27 cellular contexts compared by ENCODE assay signal in the genomic region with DNA sequence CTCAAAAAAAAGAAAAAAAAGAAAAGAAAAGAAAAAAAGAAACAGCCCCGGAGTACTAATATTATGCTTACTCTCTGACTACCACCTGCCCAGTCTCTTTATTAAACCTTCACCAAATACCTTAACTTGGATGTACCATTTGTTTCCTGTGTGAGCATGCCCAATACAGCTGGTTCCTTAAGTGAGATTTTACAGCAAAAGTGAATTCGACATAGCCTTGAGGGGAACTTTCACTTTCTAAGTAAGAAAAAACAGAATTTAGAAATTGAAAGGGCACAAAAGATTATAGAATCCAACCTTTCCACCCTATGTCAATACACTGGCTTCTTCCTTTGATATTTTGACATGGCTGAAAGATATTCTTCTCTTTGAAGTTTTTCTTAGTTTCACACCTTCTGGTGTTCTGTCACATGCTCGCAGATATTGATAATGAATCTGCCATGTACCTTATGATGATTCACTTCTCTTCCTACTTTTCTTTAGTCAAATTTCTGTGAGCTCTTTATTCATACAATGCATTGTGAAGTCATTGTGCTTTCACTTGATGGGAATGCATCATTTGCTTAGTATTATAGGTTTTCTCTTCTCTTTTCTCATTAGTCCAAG. TPM values are rescaled to one million over a fixed set of nuclear protein-coding genes. Genes with fewer than 3 reads are reported as not detected.
DNase-seq lines count a peak whose midpoint lies in the region; ATAC-seq and TF ChIP-seq lines count a peak whose summit lies in the region.
"Had no signal": no experiment of that assay in that cellular context is flagged by ENCODE, and none has a peak within 500 bp of the region (broad histone marks: within the 10 kb centered on the region; RNA-seq: fewer than 3 reads in every experiment).

No MANE protein-coding gene starts in this region.

- TF ChIP-seq CTCF in osteoblast (IDR thresholded peaks at IDR 0.05; ENCODE audit: extremely low read depth, low read depth, low read length) (no peak), psoas muscle (IDR thresholded peaks at IDR 0.05) (no peak)

- no peak overlapping the region for H3K4me3 ChIP-seq in osteoblast (ENCODE audit: insufficient read depth, low read length)
- H3K4me3 ChIP-seq in psoas muscle = no peak overlapping the region
- H3K4me3 ChIP-seq: BLaER1 treated with 17β-estradiol and CSF1 and Interleukin-3, amounts not matched to agents 10 nM and 100 nM; esophagus muscularis mucosa; pancreas; stomach; tibial artery had no signal

- H3K27me3 ChIP-seq in osteoblast (ENCODE audit: insufficient read depth, low read length) (peaks cover 4% of the 10 kb centered on the region), psoas muscle (ENCODE audit: insufficient read depth in 3 of 3, low read length in 2 of 3) (no peaks in the 10 kb centered on the region)
- H3K27me3 ChIP-seq: BLaER1 treated with 17β-estradiol and CSF1 and Interleukin-3, amounts not matched to agents 10 nM and 100 nM; esophagus muscularis mucosa; pancreas; tibial artery had no signal

- no peak overlapping the region for H3K27ac ChIP-seq in osteoblast (ENCODE audit: low read depth, low read length)
- no peak overlapping the region for H3K27ac ChIP-seq in psoas muscle
- H3K27ac ChIP-seq: BLaER1 treated with 17β-estradiol and CSF1 and Interleukin-3, amounts not matched to agents 10 nM and 100 nM; stomach; tibial artery had no signal

- 75 to 85% (median 76%) methylated on average over 3 of the region's 3 CpGs for WGBS in psoas muscle, 3 donors

- H3K36me3 Mint-ChIP-seq in activated T-cell treated with anti-CD3 and anti-CD28 coated beads, Interleukin-2, amount 50 U/mL, for 4 hours (ENCODE audit: insufficient read depth) = no peaks in the 10 kb centered on the region
- no peaks in the 10 kb centered on the region for H3K36me3 Mint-ChIP-seq in activated naive CD8-positive, alpha-beta T cell treated with anti-CD3 and anti-CD28 coated beads, Interleukin-2, amount 50 U/mL, for 24 hours (ENCODE audit: low read depth)

- no peak overlapping the region for H2AFZ ChIP-seq in osteoblast (ENCODE audit: low read length)

- peak; percentile 81 to 94 for ATAC-seq in activated T-cell treated with anti-CD3 and anti-CD28 coated beads, Interleukin-2, amount 50 U/mL, for 4 hours
- ATAC-seq in GM18867 (IDR thresholded peaks at IDR 0.05; ENCODE audit: unreplicated experiment) = peak; percentile 56
- ATAC-seq in activated naive CD8-positive, alpha-beta T cell treated with anti-CD3 and anti-CD28 coated beads, Interleukin-2, amount 50 U/mL, for 24 hours = peak; percentile 72
- no peak for ATAC-seq in psoas muscle
- ATAC-seq: pancreas, PC-3, right cardiac atrium had no signal

- H3K9me3 ChIP-seq in osteoblast (ENCODE audit: low read depth, low read length) (no peaks in the 10 kb centered on the region), psoas muscle (no peaks in the 10 kb centered on the region)
- H3K9me3 ChIP-seq: esophagus muscularis mucosa, pancreas, stomach, tibial artery had no signal

- no peak for DNase-seq in activated T-cell treated with anti-CD3 and anti-CD28 coated beads, Interleukin-2, amount 50 U/mL, for 4 hours
- no peak for DNase-seq in activated T-cell treated with anti-CD3 and anti-CD28 coated beads, Interleukin-2, amount 50 U/mL, for 1 hour
- DNase-seq in activated naive CD8-positive, alpha-beta T cell treated with anti-CD3 and anti-CD28 coated beads, Interleukin-2, amount 50 U/mL, for 24 hours = no peak
- DNase-seq in osteoblast (ENCODE audit: insufficient read length, low spot score, missing footprints) (no peak), NCI-H345 treated with DMSO at 0.1 percent for 48 hours (lab: John Stamatoyannopoulos, UW; ENCODE audit: unreplicated experiment) (no peak), DMS53 (lab: John Stamatoyannopoulos, UW) (no peak), psoas muscle (no peak)
- DNase-seq: amygdala; cortex of kidney; endodermal cell; HCEC 1CT; islet precursor cell; NCI-H1417; nephron progenitor cell; pancreas; PC-3; right cardiac atrium; Right ventricle myocardium superior; stimulated activated CD4-positive, alpha-beta T cell treated with anti-CD3 and anti-CD28 coated beads, Interleukin-4, amount 100 ng/mL, for 24 hours; stomach; T1000; tibial artery had no signal

- peaks cover 17% of the 10 kb centered on the region for H3K27me3 Mint-ChIP-seq in activated T-cell treated with anti-CD3 and anti-CD28 coated beads, Interleukin-2, amount 50 U/mL, for 4 hours (ENCODE audit: low read depth)
- peaks cover 22% of the 10 kb centered on the region for H3K27me3 Mint-ChIP-seq in activated naive CD8-positive, alpha-beta T cell treated with anti-CD3 and anti-CD28 coated beads, Interleukin-2, amount 50 U/mL, for 24 hours

- H3K36me3 ChIP-seq in osteoblast (ENCODE audit: insufficient read depth, low read length) (no peaks in the 10 kb centered on the region), psoas muscle (ENCODE audit: insufficient read depth in 1 of 2, low read depth in 1 of 2) (no peaks in the 10 kb centered on the region)
- H3K36me3 ChIP-seq: BLaER1 treated with 17β-estradiol and CSF1 and Interleukin-3, amounts not matched to agents 10 nM and 100 nM; esophagus muscularis mucosa; pancreas; stomach; tibial artery had no signal

- H3K9me3 Mint-ChIP-seq in activated T-cell treated with anti-CD3 and anti-CD28 coated beads, Interleukin-2, amount 50 U/mL, for 4 hours = peaks cover 2% of the 10 kb centered on the region
- peaks cover 3% of the 10 kb centered on the region for H3K9me3 Mint-ChIP-seq in activated naive CD8-positive, alpha-beta T cell treated with anti-CD3 and anti-CD28 coated beads, Interleukin-2, amount 50 U/mL, for 24 hours
- H3K9me3 Mint-ChIP-seq: activated T-helper 2 cell treated with anti-CD3 and anti-CD28 coated beads, Interferon-gamma antibody, Interleukin-2, Interleukin-4, amounts not matched to agents 10 μg/mL and 5 μg/mL and 100 μg/mL, durations not matched to agents 14 hours and 24 hours and 36 hours; endodermal cell; nephron progenitor cell had no signal

- peak overlapping the region; percentile 13 for H3K27ac Mint-ChIP-seq in activated naive CD8-positive, alpha-beta T cell treated with anti-CD3 and anti-CD28 coated beads, Interleukin-2, amount 50 U/mL, for 24 hours
- H3K27ac Mint-ChIP-seq: activated T-helper 2 cell treated with anti-CD3 and anti-CD28 coated beads, Interferon-gamma antibody, Interleukin-2, Interleukin-4, amounts not matched to agents 10 μg/mL and 5 μg/mL and 100 μg/mL, durations not matched to agents 14 hours and 24 hours and 36 hours; endodermal cell had no signal

- no peaks in the 10 kb centered on the region for H4K20me1 ChIP-seq in osteoblast (ENCODE audit: insufficient read depth, low read length)
- H4K20me1 ChIP-seq: BLaER1 treated with 17β-estradiol and CSF1 and Interleukin-3, amounts not matched to agents 10 nM and 100 nM had no signal

- H3K4me3 Mint-ChIP-seq in activated T-cell treated with anti-CD3 and anti-CD28 coated beads, Interleukin-2, amount 50 U/mL, for 4 hours = peak overlapping the region; percentile 24
- peak overlapping the region; percentile 28 for H3K4me3 Mint-ChIP-seq in activated naive CD8-positive, alpha-beta T cell treated with anti-CD3 and anti-CD28 coated beads, Interleukin-2, amount 50 U/mL, for 24 hours
- H3K4me3 Mint-ChIP-seq: endodermal cell, nephron progenitor cell had no signal

- peaks cover 15% of the 10 kb centered on the region for H3K4me1 Mint-ChIP-seq in activated T-cell treated with anti-CD3 and anti-CD28 coated beads, Interleukin-2, amount 50 U/mL, for 4 hours (ENCODE audit: low read depth)
- H3K4me1 Mint-ChIP-seq in activated naive CD8-positive, alpha-beta T cell treated with anti-CD3 and anti-CD28 coated beads, Interleukin-2, amount 50 U/mL, for 24 hours = peaks cover 25% of the 10 kb centered on the region

- intact Hi-C loops in psoas muscle (cut with DNase I) = no loop called here

- H3K79me2 ChIP-seq in osteoblast (ENCODE audit: insufficient read depth, low read length) = no peaks in the 10 kb centered on the region

- H3K4me1 ChIP-seq in osteoblast (ENCODE audit: insufficient read depth, low read length) (peaks cover 2% of the 10 kb centered on the region), psoas muscle (peaks cover 12% of the 10 kb centered on the region)
- H3K4me1 ChIP-seq: BLaER1 treated with 17β-estradiol and CSF1 and Interleukin-3, amounts not matched to agents 10 nM and 100 nM had no signal

- peak overlapping the region; percentile 27 for H3K4me2 ChIP-seq in osteoblast (ENCODE audit: insufficient read depth, low read length)
- H3K4me2 ChIP-seq: BLaER1 treated with 17β-estradiol and CSF1 and Interleukin-3, amounts not matched to agents 10 nM and 100 nM had no signal

RNA-seq across cellular contexts. Expression of gene GIPC2, which starts 5.2 kb away (rescaled TPM):
- total RNA-seq in activated T-cell treated with anti-CD3 and anti-CD28 coated beads, Interleukin-2, amount 50 U/mL, for 4 hours = under 1 TPM in 2 of 3 donors, not detected in 1; 0.11 to 0.35 TPM
- total RNA-seq in osteoblast = 0.29 and 0.36 TPM in 2 replicates
- total RNA-seq in psoas muscle = 1 to 10 TPM; 1.2 to 1.6 (median 1.4) TPM
- polyA plus RNA-seq in psoas muscle = 1 to 10 TPM in 1 of 3 donors, under 1 TPM in 2; 0.68 to 1.0 (median 0.72) TPM
- total RNA-seq: NCI-H460, PC-3 had no signal

RNA-seq across cellular contexts. Expression of gene DNAJB4, which starts 35.8 kb away (rescaled TPM):
- 1 to 10 TPM; 5.4 to 6.6 (median 5.5) TPM for total RNA-seq in activated T-cell treated with anti-CD3 and anti-CD28 coated beads, Interleukin-2, amount 50 U/mL, for 4 hours
- 36.5 and 46.7 TPM in 2 replicates for total RNA-seq in osteoblast
- total RNA-seq in psoas muscle = 100 to 1,000 TPM in 3 of 4 donors, 10 to 100 TPM in 1; 98.8 to 209 (median 146) TPM
- 100 to 1,000 TPM in 1 of 3 donors, 10 to 100 TPM in 2; 34.9 to 175 (median 85.7) TPM for polyA plus RNA-seq in psoas muscle

Comparison
In these comparisons a context has a peak if more than half of its experiments do, and no peak if none do; other contexts are left out.
1. ATAC-seq: peak in activated T-cell treated with anti-CD3 and anti-CD28 coated beads, Interleukin-2, amount 50 U/mL, for 4 hours (2 of 2), GM18867 (single experiment) and activated naive CD8-positive, alpha-beta T cell treated with anti-CD3 and anti-CD28 coated beads, Interleukin-2, amount 50 U/mL, for 24 hours (single experiment); none in psoas muscle (0 of 4).